In genomic region chr6:125477141-125477540, GRCh38 we compare ENCODE assay signal across 13 cellular contexts.
DNase-seq lines count a peak whose midpoint lies in the region; ATAC-seq and TF ChIP-seq lines count a peak whose summit lies in the region.
"Had no signal": no experiment of that assay in that cellular context is flagged by ENCODE, and none has a peak within 500 bp of the region (broad histone marks: within the 10 kb centered on the region; RNA-seq: fewer than 3 reads in every experiment).

No MANE protein-coding gene starts in this region.

- no peak overlapping the region for H3K9ac ChIP-seq in adipocyte (ENCODE audit: low read length)
- H3K9ac ChIP-seq: GM23248 had no signal

- no peak for TF ChIP-seq CTCF in tibial artery (IDR thresholded peaks at IDR 0.05)

- no peaks in the 10 kb centered on the region for H3K27me3 ChIP-seq in adipocyte (replicated peaks; ENCODE audit: control insufficient read depth, insufficient read depth, low read length)
- no peaks in the 10 kb centered on the region for H3K27me3 ChIP-seq in tibial artery

- no peak overlapping the region for H3K4me3 ChIP-seq in adipocyte (ENCODE audit: low read length)
- no peak overlapping the region for H3K4me3 ChIP-seq in tibial artery
- H3K4me3 ChIP-seq: A549, GM23248 had no signal

- H3K36me3 ChIP-seq in adipocyte (ENCODE audit: control insufficient read depth, insufficient read depth, low read length, severe bottlenecking) (no peaks in the 10 kb centered on the region), tibial artery (no peaks in the 10 kb centered on the region)

- no peak for ATAC-seq in GM21447 (IDR thresholded peaks at IDR 0.05; ENCODE audit: unreplicated experiment)
- ATAC-seq: A549 had no signal

- H3K4me1 ChIP-seq in adipocyte (ENCODE audit: control insufficient read depth, insufficient read depth, low read length): peaks cover 32% of the 10 kb centered on the region
- peaks cover 0 to 52% (median 20%) of the 10 kb centered on the region in 4 donors for H3K4me1 ChIP-seq in tibial artery
- H3K4me1 ChIP-seq: A549 had no signal

- DNase-seq in adipocyte (ENCODE audit: low read depth) (peak; percentile 17), fibroblast of peridontal ligament (ENCODE audit: extremely low read depth) (peak; percentile 66), non-pigmented ciliary epithelial cell (ENCODE audit: low read depth) (peak; percentile 23), tibial artery (no peak), AG08395 (ENCODE audit: low spot score) (no peak)
- no peak for DNase-seq in stimulated activated CD4-positive, alpha-beta T cell treated with anti-CD3 and anti-CD28 coated beads, Interleukin-4, amount 100 ng/mL, for 1 hour
- DNase-seq: Calu3; CD4-positive, CD25-positive, alpha-beta regulatory T cell; DMS 273 treated with DMSO at 0.1 percent for 48 hours; GM23248 had no signal

- no peaks in the 10 kb centered on the region for H3K9me3 ChIP-seq in adipocyte (ENCODE audit: control insufficient read depth, low read length)
- no peaks in the 10 kb centered on the region for H3K9me3 ChIP-seq in tibial artery
- H3K9me3 ChIP-seq: A549 had no signal

- intact Hi-C loops in tibial artery (cut with DNase I; ENCODE audit: low total_unique reads): no loop called here

- peak overlapping the region; percentile 47 to 58 for H3K27ac ChIP-seq in tibial artery
- H3K27ac ChIP-seq: A549, GM23248, HL-60 had no signal

Comparison
In these comparisons a context has a peak if more than half of its experiments do, and no peak if none do; other contexts are left out.
1. DNase-seq: peak in adipocyte (single experiment), fibroblast of peridontal ligament (single experiment) and non-pigmented ciliary epithelial cell (single experiment); none in tibial artery (0 of 2), AG08395 (single experiment) and stimulated activated CD4-positive, alpha-beta T cell treated with anti-CD3 and anti-CD28 coated beads, Interleukin-4, amount 100 ng/mL, for 1 hour (single experiment).